ENCODE assay signal across 12 cellular contexts in genomic region chr20:15986690-15987089, GRCh38.
DNase-seq lines count a peak whose midpoint lies in the region; ATAC-seq and TF ChIP-seq lines count a peak whose summit lies in the region.
"Had no signal": no experiment of that assay in that cellular context is flagged by ENCODE, and none has a peak within 500 bp of the region (broad histone marks: within the 10 kb centered on the region; RNA-seq: fewer than 3 reads in every experiment).

No MANE protein-coding gene starts in this region.

- H3K36me3 Mint-ChIP-seq in endothelial cell (ENCODE audit: low read depth, unreplicated experiment) (no peaks in the 10 kb centered on the region), T-cell (no peaks in the 10 kb centered on the region)
- no peaks in the 10 kb centered on the region for H3K36me3 Mint-ChIP-seq in activated naive CD4-positive, alpha-beta T cell treated with anti-CD3 and anti-CD28 coated beads for 36 hours (ENCODE audit: low read depth)

- no peaks in the 10 kb centered on the region for H3K9me3 Mint-ChIP-seq in endothelial cell (ENCODE audit: unreplicated experiment)
- no peaks in the 10 kb centered on the region for H3K9me3 Mint-ChIP-seq in activated naive CD4-positive, alpha-beta T cell treated with anti-CD3 and anti-CD28 coated beads for 36 hours
- peaks cover 0 to 6% (median 0%) of the 10 kb centered on the region in 3 donors for H3K9me3 Mint-ChIP-seq in T-cell

- no peak for TF ChIP-seq CTCF in endothelial cell (IDR thresholded peaks at IDR 0.05; ENCODE audit: unreplicated experiment)

- ATAC-seq in GM18907 (IDR thresholded peaks at IDR 0.05; ENCODE audit: unreplicated experiment) (peak; percentile 96), GM21737 (IDR thresholded peaks at IDR 0.05; ENCODE audit: unreplicated experiment) (peak; percentile 95), HG03139 (IDR thresholded peaks at IDR 0.05; ENCODE audit: unreplicated experiment) (peak; percentile 91), T-cell (replicated peaks in 1 of 4) (no peak)
- ATAC-seq: esophagus mucosa had no signal

- H3K27ac Mint-ChIP-seq in endothelial cell (ENCODE audit: unreplicated experiment) = no peak overlapping the region
- no peak overlapping the region for H3K27ac Mint-ChIP-seq in activated naive CD4-positive, alpha-beta T cell treated with anti-CD3 and anti-CD28 coated beads for 36 hours
- H3K27ac Mint-ChIP-seq in T-cell = no peak overlapping the region
- H3K27ac Mint-ChIP-seq: T-helper 2 cell treated with Interferon-gamma antibody and Interleukin-4, amounts not matched to agents 5 μg/mL and 100 μg/mL, for 36 hours had no signal

- POLR2A ChIA-PET in T-cell (lab: Charles Lee) = no interaction called here

- CTCF ChIA-PET in activated naive CD4-positive, alpha-beta T cell treated with anti-CD3 and anti-CD28 coated beads for 36 hours (lab: Charles Lee) = no interaction called here
- CTCF ChIA-PET in T-cell (lab: Charles Lee) = no interaction called here

- no peaks in the 10 kb centered on the region for H3K27me3 Mint-ChIP-seq in endothelial cell (ENCODE audit: unreplicated experiment)
- no peaks in the 10 kb centered on the region for H3K27me3 Mint-ChIP-seq in activated naive CD4-positive, alpha-beta T cell treated with anti-CD3 and anti-CD28 coated beads for 36 hours (ENCODE audit: low read depth)
- no peaks in the 10 kb centered on the region for H3K27me3 Mint-ChIP-seq in T-cell

- no peak overlapping the region for H3K4me3 Mint-ChIP-seq in endothelial cell (ENCODE audit: unreplicated experiment)
- H3K4me3 Mint-ChIP-seq in activated naive CD4-positive, alpha-beta T cell treated with anti-CD3 and anti-CD28 coated beads for 36 hours = no peak overlapping the region
- H3K4me3 Mint-ChIP-seq in T-cell = no peak overlapping the region
- H3K4me3 Mint-ChIP-seq: T-helper 2 cell treated with Interferon-gamma antibody and Interleukin-4, amounts not matched to agents 5 μg/mL and 100 μg/mL, for 36 hours had no signal

- DNase-seq in kidney tubule cell (ENCODE audit: low spot score) (peak; percentile 20), endothelial cell (ENCODE audit: low spot score) (no peak), NCI-H526 (lab: John Stamatoyannopoulos, UW) (no peak), T-cell (no peak)
- no peak for DNase-seq in activated naive CD4-positive, alpha-beta T cell treated with anti-CD3 and anti-CD28 coated beads for 36 hours
- DNase-seq: brain microvascular endothelial cell, MG63 had no signal

- intact Hi-C loops in activated naive CD4-positive, alpha-beta T cell treated with anti-CD3 and anti-CD28 coated beads for 36 hours (cut with micrococcal nuclease) = no loop called here

- H3K4me1 Mint-ChIP-seq in endothelial cell (ENCODE audit: unreplicated experiment) (no peaks in the 10 kb centered on the region), T-cell (no peaks in the 10 kb centered on the region)
- no peaks in the 10 kb centered on the region for H3K4me1 Mint-ChIP-seq in activated naive CD4-positive, alpha-beta T cell treated with anti-CD3 and anti-CD28 coated beads for 36 hours (ENCODE audit: low read depth)

Comparison
In these comparisons a context has a peak if more than half of its experiments do, and no peak if none do; other contexts are left out.
1. ATAC-seq: peak in GM18907 (single experiment), GM21737 (single experiment) and HG03139 (single experiment); none in T-cell (0 of 4).